ENCODE assay signal across 14 cellular contexts in genomic region chr11:113670149-113670829, GRCh38.
"Had no signal": no experiment of that assay in that cellular context is flagged by ENCODE, and none has a peak within 500 bp of the region (broad histone marks: within the 10 kb centered on the region; RNA-seq: fewer than 3 reads in every experiment).

No MANE protein-coding gene starts in this region.

- H3K9me3 ChIP-seq: pancreas, thyroid gland had no signal

- H3K27me3 ChIP-seq: breast epithelium, heart left ventricle, pancreas, thyroid gland had no signal

- H3K36me3 ChIP-seq: breast epithelium, heart left ventricle, pancreas, thyroid gland had no signal

- DNase-seq: activated gamma-delta T cell; activated T-cell treated with anti-CD3 and anti-CD28 coated beads, Interleukin-2, amount 50 U/mL, for 48 hours; anterior cingulate cortex; foreskin fibroblast; heart left ventricle; left ventricle myocardium superior; pancreas; retina; small intestine; thyroid gland had no signal

- ATAC-seq: esophagus mucosa, heart left ventricle, left ventricle myocardium superior, pancreas had no signal

- H3K27ac ChIP-seq: breast epithelium, heart left ventricle, pancreas, thyroid gland had no signal

- H3K27ac Mint-ChIP-seq: activated naive CD8-positive, alpha-beta T cell; T-helper 1 cell treated with Interleukin-12 subunit alpha and Interleukin-12 subunit beta and Interleukin-4 antibody, amounts not matched to agents 30 μg/mL and 1 μg/mL, for 36 hours had no signal

- H3K4me3 Mint-ChIP-seq: activated naive CD8-positive, alpha-beta T cell; T-helper 1 cell treated with Interleukin-12 subunit alpha and Interleukin-12 subunit beta and Interleukin-4 antibody, amounts not matched to agents 30 μg/mL and 1 μg/mL, for 36 hours had no signal

- H3K4me1 ChIP-seq: breast epithelium, pancreas, thyroid gland had no signal

- H3K36me3 Mint-ChIP-seq: activated naive CD8-positive, alpha-beta T cell had no signal

- H3K4me3 ChIP-seq: breast epithelium, heart left ventricle, pancreas, thyroid gland had no signal
